16 cellular contexts compared by ENCODE assay signal in the genomic region with DNA sequence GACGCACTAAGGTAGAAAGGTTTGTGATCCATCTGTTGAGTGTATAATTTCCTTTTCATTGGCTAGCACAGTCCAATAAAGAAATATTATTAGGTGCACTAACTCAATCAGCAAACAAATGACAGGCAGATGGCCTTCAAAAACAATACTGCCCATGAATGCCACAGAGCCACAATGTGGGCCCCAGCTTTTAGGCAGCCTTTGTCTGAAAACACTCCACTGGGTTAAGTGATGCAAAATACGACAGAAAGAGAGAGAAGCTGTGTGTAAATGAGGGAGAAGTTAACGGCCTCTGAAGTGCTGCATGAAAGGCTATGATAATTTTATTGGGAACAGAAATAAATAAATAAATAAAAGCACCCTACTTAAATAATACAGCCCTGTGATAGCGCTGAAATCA.
"Had no signal": no experiment of that assay in that cellular context is flagged by ENCODE, and none has a peak within 500 bp of the region (broad histone marks: within the 10 kb centered on the region; RNA-seq: fewer than 3 reads in every experiment).

No MANE protein-coding gene starts in this region.

- FAIRE-seq: pancreas had no signal

- DNase-seq: activated CD4-positive, alpha-beta T cell treated with anti-CD3 and anti-CD28 coated beads, Interleukin-2, amount 50 U/mL, for 4 hours; activated CD4-positive, CD25-positive, alpha-beta regulatory T cell treated with anti-CD3 and anti-CD28 coated beads, Interleukin-2, amount 50 U/mL, for 72 hours; activated CD8-positive, alpha-beta memory T cell treated with anti-CD3 and anti-CD28 coated beads, Interleukin-2, amount 10 ng/mL, durations not matched to agents 7 days and 5 days; activated effector memory CD4-positive, alpha-beta T cell treated with anti-CD3 and anti-CD28 coated beads, Interleukin-2, amount 50 U/mL, for 16 hours; activated naive CD8-positive, alpha-beta T cell treated with anti-CD3 and anti-CD28 coated beads for 36 hours; activated T-cell treated with anti-CD3 and anti-CD28 coated beads, Interleukin-2, amount 50 U/mL, for 4 hours; brain microvascular endothelial cell; effector memory CD8-positive, alpha-beta T cell; hippocampal formation; immature natural killer cell; lower lobe of right lung; pancreas; stimulated activated CD4-positive, alpha-beta T cell treated with anti-CD3 and anti-CD28 coated beads, Interleukin-4, amount 100 ng/mL, for 4 hours; stomach had no signal

- H3K4me1 ChIP-seq: lower lobe of right lung, pancreas had no signal

- ATAC-seq: activated CD8-positive, alpha-beta memory T cell treated with anti-CD3 and anti-CD28 coated beads, Interleukin-2, amount 10 ng/mL, durations not matched to agents 7 days and 5 days; activated T-cell treated with anti-CD3 and anti-CD28 coated beads, Interleukin-2, amount 50 U/mL, for 4 hours; effector memory CD8-positive, alpha-beta T cell; lower lobe of right lung; pancreas had no signal

- H3K27ac ChIP-seq: brain microvascular endothelial cell, lower lobe of right lung, pancreas, skin epidermis, stomach, thoracic aorta had no signal

- H3K27me3 ChIP-seq: brain microvascular endothelial cell, pancreas, stomach had no signal

- H3K9me3 ChIP-seq: lower lobe of right lung, pancreas, stomach, thoracic aorta had no signal

- H3K36me3 ChIP-seq: brain microvascular endothelial cell, lower lobe of right lung, pancreas, stomach, thoracic aorta had no signal

- H3K4me3 ChIP-seq: lower lobe of right lung, pancreas, skin epidermis, stomach, thoracic aorta had no signal
